ENCODE assay signal across 9 cellular contexts in the genomic region with DNA sequence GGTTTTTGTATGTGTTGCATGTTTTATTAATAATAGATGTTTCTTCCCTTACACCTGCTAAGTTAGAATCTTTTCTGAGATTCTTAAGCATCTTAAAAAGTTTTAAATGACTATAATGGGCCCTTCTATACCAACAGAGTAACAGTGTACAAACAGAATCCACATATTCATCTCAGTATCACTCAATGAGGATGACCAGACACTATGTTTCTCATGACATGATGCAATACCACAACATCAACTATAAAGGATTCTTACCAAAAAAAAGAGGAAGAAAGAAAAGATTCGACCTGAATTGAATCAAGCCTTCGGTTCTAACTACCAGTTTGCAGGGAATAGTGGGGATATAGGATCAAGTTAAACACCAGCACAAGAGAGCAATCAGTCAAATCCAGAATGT. TPM values are rescaled to one million over a fixed set of nuclear protein-coding genes. Genes with fewer than 3 reads are reported as not detected.
DNase-seq lines count a peak whose midpoint lies in the region; ATAC-seq and TF ChIP-seq lines count a peak whose summit lies in the region.
"Had no signal": no experiment of that assay in that cellular context is flagged by ENCODE, and none has a peak within 500 bp of the region (broad histone marks: within the 10 kb centered on the region; RNA-seq: fewer than 3 reads in every experiment).

No MANE protein-coding gene starts in this region.

- H3K4me3 ChIP-seq in adrenal gland (no peak overlapping the region), ovary (no peak overlapping the region), thyroid gland (replicated peaks in 1 of 3) (no peak overlapping the region)

- H3K27me3 Mint-ChIP-seq in chondrocyte (ENCODE audit: low read depth), result no peaks in the 10 kb centered on the region

- intact Hi-C loops in Right ventricle myocardium superior (cut with DNase I), result no loop called here
- intact Hi-C loops in Right ventricle myocardium inferior (cut with DNase I), result no loop called here
- intact Hi-C loops in adrenal gland (cut with DNase I), result no loop called here
- intact Hi-C loops in ovary (cut with DNase I), result no loop called here
- intact Hi-C loops in thyroid gland (cut with DNase I), result no loop called here

- WGBS in adrenal gland, 4 donors, result 61 to 73% (median 72%) methylated on average over 2 of the region's 2 CpGs
- 84 to 89% (median 87%) methylated on average over 2 of the region's 2 CpGs for WGBS in ovary, 3 donors
- WGBS in thyroid gland, 2 donors, result 80 to 83% methylated on average over 2 of the region's 2 CpGs

- no peak for TF ChIP-seq EP300 in ovary (IDR thresholded peaks at IDR 0.05)

- no peak for TF ChIP-seq CTCF in chondrocyte (IDR thresholded peaks at IDR 0.05)
- TF ChIP-seq CTCF in adrenal gland (IDR thresholded peaks at IDR 0.05), result no peak
- no peak for TF ChIP-seq CTCF in ovary (IDR thresholded peaks at IDR 0.05)
- no peak for TF ChIP-seq CTCF in thyroid gland (IDR thresholded peaks at IDR 0.05)

- H3K27ac ChIP-seq in adrenal gland, result no peak overlapping the region
- no peak overlapping the region for H3K27ac ChIP-seq in ovary
- H3K27ac ChIP-seq in thyroid gland, result no peak overlapping the region

- H3K27ac Mint-ChIP-seq in chondrocyte (ENCODE audit: unreplicated experiment), result peak overlapping the region; percentile 86

- ATAC-seq in Right ventricle myocardium superior (ENCODE audit: poor library complexity) (peak; percentile 29), Right ventricle myocardium inferior (no peak), HG03565 (IDR thresholded peaks at IDR 0.05; ENCODE audit: unreplicated experiment) (peak; percentile 72)

- no peaks in the 10 kb centered on the region for H3K9me3 ChIP-seq in adrenal gland (replicated peaks in 1 of 3)
- no peaks in the 10 kb centered on the region for H3K9me3 ChIP-seq in ovary
- no peaks in the 10 kb centered on the region for H3K9me3 ChIP-seq in thyroid gland

- H3K27me3 ChIP-seq in adrenal gland (no peaks in the 10 kb centered on the region), ovary (no peaks in the 10 kb centered on the region), thyroid gland (no peaks in the 10 kb centered on the region)

- no peak overlapping the region for H3K4me3 Mint-ChIP-seq in chondrocyte (ENCODE audit: unreplicated experiment)

- TF ChIP-seq POLR2A in adrenal gland (IDR thresholded peaks at IDR 0.05) (no peak), ovary (IDR thresholded peaks at IDR 0.05) (no peak), thyroid gland (IDR thresholded peaks at IDR 0.05) (no peak)

- H3K9me3 Mint-ChIP-seq in chondrocyte (ENCODE audit: low read depth), result peaks cover 3% of the 10 kb centered on the region

- DNase-seq in Right ventricle myocardium superior (no peak), Right ventricle myocardium inferior (ENCODE audit: missing footprints) (no peak), chondrocyte (ENCODE audit: low spot score) (no peak), T-helper 9 cell (no peak), adrenal gland (no peak), ovary (no peak), thyroid gland (no peak)

- H3K36me3 ChIP-seq in adrenal gland (replicated peaks in 1 of 2) (no peaks in the 10 kb centered on the region), ovary (no peaks in the 10 kb centered on the region), thyroid gland (no peaks in the 10 kb centered on the region)

- H3K4me1 Mint-ChIP-seq in chondrocyte (ENCODE audit: low read depth), result peaks cover 20% of the 10 kb centered on the region

- H3K4me1 ChIP-seq in adrenal gland (replicated peaks in 1 of 2) (peaks cover 0 to 17% of the 10 kb centered on the region in 2 donors), ovary (ENCODE audit: insufficient read depth) (no peaks in the 10 kb centered on the region), thyroid gland (peaks cover 0 to 9% of the 10 kb centered on the region in 2 donors)

- peaks cover 5% of the 10 kb centered on the region for H3K36me3 Mint-ChIP-seq in chondrocyte (ENCODE audit: low read depth)

RNA-seq across cellular contexts. Expression of a gene that starts 56.5 kb away (rescaled TPM):
- total RNA-seq in Right ventricle myocardium superior (28.3 TPM), Right ventricle myocardium inferior (22.7 TPM), chondrocyte (25.6 to 37.7 TPM (median 27.4 TPM) in 3 replicates), adrenal gland (10 to 100 TPM; 24.2 to 45.0 (median 37.2) TPM), ovary (10 to 100 TPM; 26.7 to 38.9 (median 31.0) TPM), thyroid gland (10 to 100 TPM; 42.1 to 53.7 (median 45.4) TPM)
- polyA plus RNA-seq in adrenal gland (10 to 100 TPM; 13.1 to 44.3 (median 21.7) TPM), ovary (10 to 100 TPM; 11.2 to 21.2 TPM)

RNA-seq across cellular contexts. Expression of a gene that starts 56.9 kb away (rescaled TPM):
- total RNA-seq in Right ventricle myocardium superior (not detected), Right ventricle myocardium inferior (not detected), chondrocyte (not detected in 3 replicates), adrenal gland (not detected), ovary (under 1 TPM in 2 of 7 donors, not detected in 5; 0.11 to 0.18 TPM), thyroid gland (not detected)
- polyA plus RNA-seq in adrenal gland (under 1 TPM in 1 of 3 donors, not detected in 2; 0.07 TPM), ovary (not detected)
- total RNA-seq: liver had no signal
